20 cellular contexts compared by ENCODE assay signal in the genomic region with DNA sequence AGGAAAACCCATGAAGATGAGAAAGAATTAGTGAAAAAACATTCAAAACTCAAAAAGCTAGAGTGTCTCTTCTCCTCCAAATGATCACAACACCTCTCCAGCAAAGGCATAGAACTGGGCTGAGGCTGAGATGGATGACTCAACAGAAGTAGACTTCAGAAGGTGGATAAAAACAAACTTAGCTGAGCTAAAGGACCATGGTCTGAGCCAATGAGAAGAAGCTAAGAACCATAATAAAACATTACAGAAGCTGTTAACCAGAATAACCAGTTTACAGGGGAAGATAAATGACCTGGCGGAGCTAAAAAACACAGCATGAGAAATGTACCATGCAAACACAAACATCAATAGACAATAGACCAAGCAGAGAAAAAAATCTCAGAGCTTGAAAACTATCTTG.
A peak's percentile ranks its signal among the peaks of the same experiment; 100 is the strongest.
DNase-seq lines count a peak whose midpoint lies in the region; ATAC-seq and TF ChIP-seq lines count a peak whose summit lies in the region.
"Had no signal": no experiment of that assay in that cellular context is flagged by ENCODE, and none has a peak within 500 bp of the region (broad histone marks: within the 10 kb centered on the region; RNA-seq: fewer than 3 reads in every experiment).

No MANE protein-coding gene starts in this region.

- CTCF ChIA-PET in PC-3 (lab: Charles Lee): no interaction called here

- peaks cover 21% of the 10 kb centered on the region for H3K9me3 Mint-ChIP-seq in type B pancreatic cell

- H3K4me3 Mint-ChIP-seq in type B pancreatic cell: peak overlapping the region; percentile 6
- H3K4me3 Mint-ChIP-seq: CD4-positive, alpha-beta T cell had no signal

- no peaks in the 10 kb centered on the region for H3K36me3 ChIP-seq in PC-3 (ENCODE audit: low read depth, low read length)

- no peaks in the 10 kb centered on the region for H3K9me2 ChIP-seq in PC-3 (replicated peaks; ENCODE audit: low read length)

- no peaks in the 10 kb centered on the region for H3K4me1 ChIP-seq in PC-3 (ENCODE audit: insufficient read depth, low read length)
- H3K4me1 ChIP-seq: A549, Caco-2 had no signal

- H3K4me2 ChIP-seq in PC-3 (ENCODE audit: low read length): no peak overlapping the region
- H3K4me2 ChIP-seq: A549 had no signal

- BruUV-seq in PC-3 (replicated peaks; lab: Mats Ljungman, UMichigan): no TSS peak

- H3K27ac ChIP-seq in PC-3 (ENCODE audit: low read length): no peak overlapping the region
- H3K27ac ChIP-seq: 22Rv1, A549, C4-2B, GM23248, HL-60 had no signal

- POLR2A ChIA-PET in PC-3 (lab: Charles Lee; ENCODE audit: unreplicated experiment): no interaction called here

- H2AFZ ChIP-seq in PC-3 (ENCODE audit: low read length): no peak overlapping the region
- H2AFZ ChIP-seq: GM23248 had no signal

- H3K27ac Mint-ChIP-seq in type B pancreatic cell: peak overlapping the region; percentile 7
- H3K27ac Mint-ChIP-seq: CD4-positive, alpha-beta T cell had no signal

- H3K4me1 Mint-ChIP-seq in type B pancreatic cell (ENCODE audit: unreplicated experiment): no peaks in the 10 kb centered on the region

- H4K20me1 ChIP-seq in PC-3 (ENCODE audit: low read length): no peaks in the 10 kb centered on the region

- no peaks in the 10 kb centered on the region for H3K79me2 ChIP-seq in PC-3 (ENCODE audit: low read length)

- no peaks in the 10 kb centered on the region for H3F3A ChIP-seq in PC-3 (ENCODE audit: low read length, unreplicated experiment)

- intact Hi-C loops in PC-3 (cut with micrococcal nuclease): no loop called here

- TF ChIP-seq CTCF in PC-3 (conservative IDR thresholded peaks at IDR 0.05; ENCODE audit: low read depth, low read length) (no peak), type B pancreatic cell (conservative IDR thresholded peaks at IDR 0.05) (no peak)

- H3K9ac ChIP-seq in PC-3 (ENCODE audit: low read length): no peak overlapping the region
- H3K9ac ChIP-seq: GM23248 had no signal

- DNase-seq in NCI-H146 (lab: John Stamatoyannopoulos, UW): peak; percentile 7
- no peak for DNase-seq in NCI-H146 treated with DMSO at 0.1 percent for 48 hours (lab: John Stamatoyannopoulos, UW; ENCODE audit: unreplicated experiment)
- DNase-seq in NCI-H748 (lab: John Stamatoyannopoulos, UW; ENCODE audit: unreplicated experiment): peak; percentile 19
- DNase-seq in NCI-H748 treated with DMSO at 0.1 percent for 48 hours (lab: John Stamatoyannopoulos, UW): no peak
- DNase-seq in PC-3: peak; percentile 5
- DNase-seq in type B pancreatic cell (ENCODE audit: extremely low spot score, unreplicated experiment): no peak
- DNase-seq in SKM-1 treated with dmso at 0.1 percent for 144 hours (lab: John Stamatoyannopoulos, UW; ENCODE audit: unreplicated experiment): no peak
- DNase-seq in SW480 (ENCODE audit: low spot score): no peak
- DNase-seq: AML-193; Caco-2; CD4-positive, alpha-beta T cell; DMS79 treated with DMSO at 0.1 percent for 48 hours; GF-D8; GM23248; HCEC 1CT; IMR-90 had no signal

- H3K27me3 Mint-ChIP-seq in type B pancreatic cell: no peaks in the 10 kb centered on the region
- H3K27me3 Mint-ChIP-seq: CD4-positive, alpha-beta T cell had no signal

- H3K4me3 ChIP-seq in PC-3 (ENCODE audit: low read length): no peak overlapping the region
- H3K4me3 ChIP-seq: A549, GM23248 had no signal

- H3K27me3 ChIP-seq in PC-3 (ENCODE audit: low read length): no peaks in the 10 kb centered on the region

- H3K9me3 ChIP-seq in PC-3 (ENCODE audit: low read length): no peaks in the 10 kb centered on the region
- H3K9me3 ChIP-seq: A549, Caco-2 had no signal

- no peak for ATAC-seq in PC-3
- ATAC-seq: A549 had no signal

- H3K36me3 Mint-ChIP-seq in type B pancreatic cell: no peaks in the 10 kb centered on the region

Comparison
In these comparisons a context has a peak if more than half of its experiments do, and no peak if none do; other contexts are left out.
1. DNase-seq: peak in NCI-H146 (single experiment), NCI-H748 (single experiment) and PC-3 (single experiment); none in NCI-H146 treated with DMSO at 0.1 percent for 48 hours (single experiment), NCI-H748 treated with DMSO at 0.1 percent for 48 hours (single experiment), type B pancreatic cell (single experiment), SKM-1 treated with dmso at 0.1 percent for 144 hours (single experiment) and SW480 (single experiment).